In the genomic region with DNA sequence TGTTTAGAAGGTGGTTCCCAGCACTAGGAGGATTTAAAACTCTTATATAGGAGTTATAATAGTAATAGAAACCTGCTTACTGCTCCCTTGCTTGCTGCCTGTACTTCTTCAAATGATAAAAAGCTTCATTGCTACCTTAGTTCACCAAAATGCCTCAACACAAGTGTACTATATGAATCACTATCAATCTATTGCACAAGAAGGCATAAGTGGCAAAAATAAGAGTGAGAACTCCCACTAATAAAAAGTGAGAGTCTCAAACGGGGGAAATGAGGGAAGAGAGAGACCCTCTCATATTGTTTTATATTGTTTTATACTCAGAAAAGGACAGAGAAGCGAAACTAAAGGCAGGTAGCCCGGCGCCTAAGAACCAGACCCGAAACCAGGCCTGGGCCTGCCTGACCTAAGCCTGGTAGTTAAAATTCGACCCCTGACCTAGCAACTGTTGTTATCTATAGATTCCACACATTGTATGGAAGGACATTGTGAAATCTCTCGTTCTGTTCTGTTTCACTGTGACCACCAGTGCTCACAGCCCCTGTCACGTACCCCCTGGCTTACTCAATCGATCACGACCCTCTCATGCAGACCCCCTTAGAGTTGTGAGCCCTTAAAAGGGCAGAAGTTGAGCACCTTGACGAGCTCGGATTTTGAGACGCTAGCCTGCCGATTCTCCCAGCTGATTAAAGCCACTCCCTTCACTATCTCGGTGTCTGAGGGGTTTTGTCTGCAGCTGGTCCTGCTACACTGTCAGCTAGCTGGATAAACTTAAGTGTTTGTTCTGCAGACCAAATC, we compare ENCODE assay signal across 3 cellular contexts. TPM values are rescaled to one million over a fixed set of nuclear protein-coding genes. Genes with fewer than 3 reads are reported as not detected.
"Had no signal": no experiment of that assay in that cellular context is flagged by ENCODE, and none has a peak within 500 bp of the region (broad histone marks: within the 10 kb centered on the region; RNA-seq: fewer than 3 reads in every experiment).

No MANE protein-coding gene starts in this region.

RNA-seq across cellular contexts. Expression of a gene that starts 44.6 kb away (rescaled TPM):
- total RNA-seq: esophagus squamous epithelium, pulmonary artery endothelial cell, tibial nerve had no signal
